Comparison of ENCODE assay signal across 17 cellular contexts in the genomic region with DNA sequence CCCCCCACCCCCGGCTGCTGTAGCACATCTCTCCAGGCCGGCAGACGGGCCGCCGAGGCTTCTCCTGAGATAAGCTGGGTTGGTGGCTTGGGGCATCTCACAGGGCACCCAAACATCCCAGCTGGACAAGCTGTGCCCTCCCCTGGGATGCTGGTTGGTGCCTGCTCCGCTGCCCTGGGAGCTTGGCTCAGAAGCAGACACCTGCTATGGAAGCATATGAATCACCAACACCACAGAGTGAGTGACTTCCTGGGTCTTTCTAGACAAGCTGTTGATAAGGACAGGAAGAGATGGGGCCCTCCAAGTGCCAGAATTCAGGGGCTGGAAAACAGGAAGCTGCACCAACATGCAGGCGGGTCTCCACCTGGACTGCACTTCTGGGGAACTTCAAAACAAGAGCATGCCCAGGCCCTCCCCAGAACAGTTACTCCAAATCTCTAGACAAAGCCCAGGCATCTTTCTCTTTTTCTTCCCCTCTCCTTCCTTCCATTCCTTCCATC. TPM values are rescaled to one million over a fixed set of nuclear protein-coding genes. Genes with fewer than 3 reads are reported as not detected.
DNase-seq lines count a peak whose midpoint lies in the region; ATAC-seq and TF ChIP-seq lines count a peak whose summit lies in the region.
"Had no signal": no experiment of that assay in that cellular context is flagged by ENCODE, and none has a peak within 500 bp of the region (broad histone marks: within the 10 kb centered on the region; RNA-seq: fewer than 3 reads in every experiment).

No MANE protein-coding gene starts in this region.

- H3K4me2 ChIP-seq in MM.1S (ENCODE audit: low read depth, low read length): no peak overlapping the region
- H3K4me2 ChIP-seq: smooth muscle cell had no signal

- ATAC-seq in HG03469 (IDR thresholded peaks at IDR 0.05; ENCODE audit: unreplicated experiment): no peak
- ATAC-seq: Panc1 had no signal

- no peak overlapping the region for H3K4me3 Mint-ChIP-seq in CD8-positive, alpha-beta memory T cell
- H3K4me3 Mint-ChIP-seq: CD4-positive, alpha-beta memory T cell had no signal

- no peak for TF ChIP-seq POLR2A in transverse colon (IDR thresholded peaks at IDR 0.05)

- H3K4me1 Mint-ChIP-seq in CD8-positive, alpha-beta memory T cell: no peaks in the 10 kb centered on the region

- in situ Hi-C loops in transverse colon (cut with MboI; ENCODE audit: low pct_ligation_motif_present in 1 of 4, low pct_unique_long_range_greater_than_20kb in 1 of 4, low sequenced_read_pairs in 3 of 4): loop anchor here in 1 of 4 donors (25.0 kb wide), 1 partner anchor 334 kb away; no protein-coding TSS in a partner anchor

- H3K36me3 ChIP-seq in CD8-positive, alpha-beta memory T cell (ENCODE audit: insufficient read depth, low read length): no peaks in the 10 kb centered on the region
- H3K36me3 ChIP-seq in MM.1S (replicated peaks; ENCODE audit: insufficient read depth, low read length): no peaks in the 10 kb centered on the region
- H3K36me3 ChIP-seq in transverse colon: no peaks in the 10 kb centered on the region
- H3K36me3 ChIP-seq: neutrophil, suprapubic skin had no signal

- H3K9me3 Mint-ChIP-seq in CD8-positive, alpha-beta memory T cell: no peaks in the 10 kb centered on the region

- peaks cover 0 to 6% (median 0%) of the 10 kb centered on the region in 3 donors for H3K36me3 Mint-ChIP-seq in CD8-positive, alpha-beta memory T cell

- POLR2A ChIA-PET in CD8-positive, alpha-beta memory T cell (lab: Charles Lee): no interaction called here

- no peaks in the 10 kb centered on the region for H3K79me2 ChIP-seq in MM.1S (ENCODE audit: low read length)

- H3F3A ChIP-seq in MM.1S (ENCODE audit: insufficient read depth, low read length): no peaks in the 10 kb centered on the region

- no peaks in the 10 kb centered on the region for H3K27me3 ChIP-seq in CD8-positive, alpha-beta memory T cell (ENCODE audit: insufficient read depth, low read length, poor library complexity, severe bottlenecking)
- H3K27me3 ChIP-seq in HL-60 (ENCODE audit: insufficient read depth, poor library complexity, severe bottlenecking): no peaks in the 10 kb centered on the region
- no peaks in the 10 kb centered on the region for H3K27me3 ChIP-seq in MM.1S (replicated peaks; ENCODE audit: insufficient read depth, low read length)
- H3K27me3 ChIP-seq in transverse colon: no peaks in the 10 kb centered on the region
- H3K27me3 ChIP-seq: neutrophil, suprapubic skin had no signal

- DNase-seq in CD8-positive, alpha-beta memory T cell: no peak
- DNase-seq in HL-60 (ENCODE audit: low read depth in 1 of 2, low spot score in 1 of 2): peak; percentile 58 to 66
- peak; percentile 41 for DNase-seq in SW480 (ENCODE audit: low spot score)
- DNase-seq in glomerular visceral epithelial cell (ENCODE audit: extremely low spot score): peak; percentile 42
- DNase-seq in MM.1S: no peak
- no peak for DNase-seq in superior temporal gyrus (ENCODE audit: extremely low spot score)
- no peak for DNase-seq in transverse colon
- DNase-seq: CD4-positive, alpha-beta memory T cell; HCEC 1CT; mammary epithelial cell; NCI-H1105; NCI-H345 had no signal

- peak overlapping the region; percentile 9 for H3K27ac ChIP-seq in CD8-positive, alpha-beta memory T cell (ENCODE audit: low read depth, low read length)
- H3K27ac ChIP-seq in HL-60 (replicated peaks): peak overlapping the region; percentile 54
- H3K27ac ChIP-seq in MM.1S (ENCODE audit: low read length): no peak overlapping the region
- H3K27ac ChIP-seq in transverse colon: no peak overlapping the region
- H3K27ac ChIP-seq: neutrophil, suprapubic skin had no signal

- 93% methylated on average over 7 of the region's 7 CpGs; no CpG with 5 or more reads in 1 of the 2 donors for WGBS in transverse colon (ENCODE audit: low coverage in 1 of 2), 2 donors

- no peak overlapping the region for H3K4me3 ChIP-seq in CD8-positive, alpha-beta memory T cell (ENCODE audit: low read length)
- H3K4me3 ChIP-seq in HL-60 (replicated peaks; ENCODE audit: insufficient read depth, low read length): no peak overlapping the region
- H3K4me3 ChIP-seq in MM.1S (ENCODE audit: low read length): no peak overlapping the region
- H3K4me3 ChIP-seq in transverse colon: no peak overlapping the region
- H3K4me3 ChIP-seq: smooth muscle cell, suprapubic skin had no signal

- no peaks in the 10 kb centered on the region for H3K9me3 ChIP-seq in CD8-positive, alpha-beta memory T cell (ENCODE audit: low read length)
- no peaks in the 10 kb centered on the region for H3K9me3 ChIP-seq in MM.1S (replicated peaks; ENCODE audit: insufficient read depth, low read length)
- H3K9me3 ChIP-seq in transverse colon: no peaks in the 10 kb centered on the region
- H3K9me3 ChIP-seq: neutrophil, suprapubic skin had no signal

- no peak overlapping the region for H3K9ac ChIP-seq in MM.1S (ENCODE audit: low read length)

- no peaks in the 10 kb centered on the region for H4K20me1 ChIP-seq in MM.1S (ENCODE audit: insufficient read depth, low read length)

- no peak overlapping the region for H2AFZ ChIP-seq in MM.1S (ENCODE audit: low read length)

- TF ChIP-seq CTCF in HL-60 (IDR thresholded peaks at IDR 0.05; ENCODE audit: insufficient read depth, low read length) (no peak), MM.1S (IDR thresholded peaks at IDR 0.05; ENCODE audit: low read length) (no peak), transverse colon (IDR thresholded peaks at IDR 0.05) (no peak)

- H3K27ac Mint-ChIP-seq in CD8-positive, alpha-beta memory T cell: peak overlapping the region in 1 of 8 donors; percentile 66

- intact Hi-C loops in transverse colon (cut with DNase I; ENCODE audit: low total_unique reads): no loop called here

- no peak for TF ChIP-seq EP300 in transverse colon (IDR thresholded peaks at IDR 0.05; ENCODE audit: low read depth)

- peaks cover 0 to 2% of the 10 kb centered on the region in 2 donors for H3K27me3 Mint-ChIP-seq in CD8-positive, alpha-beta memory T cell
- H3K27me3 Mint-ChIP-seq: CD4-positive, alpha-beta memory T cell had no signal

- peaks cover 8% of the 10 kb centered on the region for H3K4me1 ChIP-seq in CD8-positive, alpha-beta memory T cell (ENCODE audit: insufficient read depth, low read length)
- H3K4me1 ChIP-seq in MM.1S (ENCODE audit: low read length) (no peaks in the 10 kb centered on the region), transverse colon (peaks cover 0 to 6% (median 0%) of the 10 kb centered on the region in 4 donors)

- CTCF ChIA-PET in CD8-positive, alpha-beta memory T cell (lab: Charles Lee): interaction anchor here (1.5 kb wide), 1 partner anchor 21 kb away, joined by 3 read pairs; no protein-coding TSS in a partner anchor

- H3K9me2 ChIP-seq in MM.1S (replicated peaks; ENCODE audit: insufficient read depth, low read length): no peaks in the 10 kb centered on the region

RNA-seq across cellular contexts. Expression of gene C16orf95, which starts 13.7 kb away (rescaled TPM):
- total RNA-seq in CD8-positive, alpha-beta memory T cell: 1 to 10 TPM; 7.5 to 8.4 TPM
- 2.5 TPM for polyA plus RNA-seq in CD8-positive, alpha-beta memory T cell
- total RNA-seq in transverse colon: 1 to 10 TPM in 2 of 4 donors, not detected in 2; 1.1 to 2.3 TPM

Comparison
In these comparisons a context has a peak if more than half of its experiments do, and no peak if none do; other contexts are left out.
1. DNase-seq: peak in HL-60 (2 of 2), SW480 (single experiment) and glomerular visceral epithelial cell (single experiment); none in CD8-positive, alpha-beta memory T cell (0 of 5), MM.1S (single experiment), superior temporal gyrus (single experiment) and transverse colon (single experiment).
2. H3K27ac ChIP-seq: peak in CD8-positive, alpha-beta memory T cell (single experiment) and HL-60 (single experiment); none in MM.1S (single experiment) and transverse colon (0 of 4).